1 cellular context compared by ENCODE assay signal in the genomic region with DNA sequence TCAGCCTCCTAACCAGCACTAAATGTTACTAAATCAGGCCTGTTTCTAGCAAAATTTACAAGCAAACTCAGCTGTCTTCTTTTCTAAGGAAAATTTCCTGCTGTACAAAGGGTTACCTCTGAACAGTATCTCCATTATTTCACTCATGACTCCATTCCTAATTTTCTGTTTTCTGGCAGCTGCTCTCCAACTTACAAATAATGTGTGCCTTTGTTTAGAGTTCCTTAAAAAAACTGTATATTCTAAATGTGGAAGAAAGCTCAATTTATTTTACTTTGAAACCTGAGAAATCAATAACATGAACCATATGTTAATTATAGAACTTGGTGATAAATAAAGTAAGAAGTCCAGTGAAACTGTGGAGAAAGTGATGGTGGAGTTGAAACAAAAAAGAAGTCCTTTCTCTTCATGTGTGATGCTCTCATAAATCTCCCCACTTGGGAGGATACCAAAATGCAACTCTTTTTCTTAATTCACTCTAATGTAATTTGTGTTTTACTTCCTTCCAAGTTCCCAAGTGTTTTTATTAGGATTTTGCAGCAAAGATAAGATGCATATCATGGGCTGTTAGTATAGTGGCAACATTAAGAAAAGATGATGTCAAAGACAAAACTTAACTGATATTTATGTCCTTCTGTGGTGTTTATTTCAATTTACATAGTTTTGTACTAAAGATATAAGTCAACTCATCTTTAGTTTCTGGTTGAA.
TF ChIP-seq lines count a peak whose summit lies in the region.

No MANE protein-coding gene starts in this region.

TF ChIP-seq in HEK293, 187 proteins besides CTCF, POLR2A, EP300 and RAD21 (continued from another document):
- TF ChIP-seq PRDM4 (tag by site-specific recombination; IDR thresholded peaks at IDR 0.05) (no peak), ZFP3 (tag by site-specific recombination; IDR thresholded peaks at IDR 0.05; ENCODE audit: low read depth) (no peak), ZNF23 (tag by site-specific recombination; IDR thresholded peaks at IDR 0.05; ENCODE audit: borderline replicate concordance) (no peak), ZNF266 (tag by site-specific recombination; IDR thresholded peaks at IDR 0.05; ENCODE audit: low read depth) (no peak), PRDM1 (tag by site-specific recombination; IDR thresholded peaks at IDR 0.05) (peak; percentile 32; the same call in 1 of the 2 replicates), EGR2 (tag by site-specific recombination; IDR thresholded peaks at IDR 0.05; ENCODE audit: low read depth) (no peak)
- TF ChIP-seq, protein P1, sequence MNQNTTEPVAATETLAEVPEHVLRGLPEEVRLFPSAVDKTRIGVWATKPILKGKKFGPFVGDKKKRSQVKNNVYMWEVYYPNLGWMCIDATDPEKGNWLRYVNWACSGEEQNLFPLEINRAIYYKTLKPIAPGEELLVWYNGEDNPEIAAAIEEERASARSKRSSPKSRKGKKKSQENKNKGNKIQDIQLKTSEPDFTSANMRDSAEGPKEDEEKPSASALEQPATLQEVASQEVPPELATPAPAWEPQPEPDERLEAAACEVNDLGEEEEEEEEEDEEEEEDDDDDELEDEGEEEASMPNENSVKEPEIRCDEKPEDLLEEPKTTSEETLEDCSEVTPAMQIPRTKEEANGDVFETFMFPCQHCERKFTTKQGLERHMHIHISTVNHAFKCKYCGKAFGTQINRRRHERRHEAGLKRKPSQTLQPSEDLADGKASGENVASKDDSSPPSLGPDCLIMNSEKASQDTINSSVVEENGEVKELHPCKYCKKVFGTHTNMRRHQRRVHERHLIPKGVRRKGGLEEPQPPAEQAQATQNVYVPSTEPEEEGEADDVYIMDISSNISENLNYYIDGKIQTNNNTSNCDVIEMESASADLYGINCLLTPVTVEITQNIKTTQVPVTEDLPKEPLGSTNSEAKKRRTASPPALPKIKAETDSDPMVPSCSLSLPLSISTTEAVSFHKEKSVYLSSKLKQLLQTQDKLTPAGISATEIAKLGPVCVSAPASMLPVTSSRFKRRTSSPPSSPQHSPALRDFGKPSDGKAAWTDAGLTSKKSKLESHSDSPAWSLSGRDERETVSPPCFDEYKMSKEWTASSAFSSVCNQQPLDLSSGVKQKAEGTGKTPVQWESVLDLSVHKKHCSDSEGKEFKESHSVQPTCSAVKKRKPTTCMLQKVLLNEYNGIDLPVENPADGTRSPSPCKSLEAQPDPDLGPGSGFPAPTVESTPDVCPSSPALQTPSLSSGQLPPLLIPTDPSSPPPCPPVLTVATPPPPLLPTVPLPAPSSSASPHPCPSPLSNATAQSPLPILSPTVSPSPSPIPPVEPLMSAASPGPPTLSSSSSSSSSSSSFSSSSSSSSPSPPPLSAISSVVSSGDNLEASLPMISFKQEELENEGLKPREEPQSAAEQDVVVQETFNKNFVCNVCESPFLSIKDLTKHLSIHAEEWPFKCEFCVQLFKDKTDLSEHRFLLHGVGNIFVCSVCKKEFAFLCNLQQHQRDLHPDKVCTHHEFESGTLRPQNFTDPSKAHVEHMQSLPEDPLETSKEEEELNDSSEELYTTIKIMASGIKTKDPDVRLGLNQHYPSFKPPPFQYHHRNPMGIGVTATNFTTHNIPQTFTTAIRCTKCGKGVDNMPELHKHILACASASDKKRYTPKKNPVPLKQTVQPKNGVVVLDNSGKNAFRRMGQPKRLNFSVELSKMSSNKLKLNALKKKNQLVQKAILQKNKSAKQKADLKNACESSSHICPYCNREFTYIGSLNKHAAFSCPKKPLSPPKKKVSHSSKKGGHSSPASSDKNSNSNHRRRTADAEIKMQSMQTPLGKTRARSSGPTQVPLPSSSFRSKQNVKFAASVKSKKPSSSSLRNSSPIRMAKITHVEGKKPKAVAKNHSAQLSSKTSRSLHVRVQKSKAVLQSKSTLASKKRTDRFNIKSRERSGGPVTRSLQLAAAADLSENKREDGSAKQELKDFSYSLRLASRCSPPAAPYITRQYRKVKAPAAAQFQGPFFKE (tag by site-specific recombination; IDR thresholded peaks at IDR 0.05; ENCODE audit: borderline replicate concordance), result no peak
- TF ChIP-seq, protein P2, sequence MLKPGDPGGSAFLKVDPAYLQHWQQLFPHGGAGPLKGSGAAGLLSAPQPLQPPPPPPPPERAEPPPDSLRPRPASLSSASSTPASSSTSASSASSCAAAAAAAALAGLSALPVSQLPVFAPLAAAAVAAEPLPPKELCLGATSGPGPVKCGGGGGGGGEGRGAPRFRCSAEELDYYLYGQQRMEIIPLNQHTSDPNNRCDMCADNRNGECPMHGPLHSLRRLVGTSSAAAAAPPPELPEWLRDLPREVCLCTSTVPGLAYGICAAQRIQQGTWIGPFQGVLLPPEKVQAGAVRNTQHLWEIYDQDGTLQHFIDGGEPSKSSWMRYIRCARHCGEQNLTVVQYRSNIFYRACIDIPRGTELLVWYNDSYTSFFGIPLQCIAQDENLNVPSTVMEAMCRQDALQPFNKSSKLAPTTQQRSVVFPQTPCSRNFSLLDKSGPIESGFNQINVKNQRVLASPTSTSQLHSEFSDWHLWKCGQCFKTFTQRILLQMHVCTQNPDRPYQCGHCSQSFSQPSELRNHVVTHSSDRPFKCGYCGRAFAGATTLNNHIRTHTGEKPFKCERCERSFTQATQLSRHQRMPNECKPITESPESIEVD (tag by site-specific recombination; IDR thresholded peaks at IDR 0.05), result peak; percentile 52
